In genomic region chr5:44401611-44402010, GRCh38 we compare ENCODE assay signal across 25 cellular contexts.
"Had no signal": no experiment of that assay in that cellular context is flagged by ENCODE, and none has a peak within 500 bp of the region (broad histone marks: within the 10 kb centered on the region; RNA-seq: fewer than 3 reads in every experiment).

No MANE protein-coding gene starts in this region.

- DNase-seq: stimulated activated CD4-positive, alpha-beta T cell treated with anti-CD3 and anti-CD28 coated beads, Interleukin-2, amount 100 ng/mL, for 48 hours; stimulated activated CD4-positive, alpha-beta T cell treated with anti-CD3 and anti-CD28 coated beads, Interleukin-4, amount 100 ng/mL, for 1 hour; stimulated activated CD4-positive, alpha-beta T cell treated with anti-CD3 and anti-CD28 coated beads, Interleukin-4, amount 100 ng/mL, for 24 hours; stimulated activated CD4-positive, alpha-beta T cell treated with anti-CD3 and anti-CD28 coated beads, Interleukin-4, amount 100 ng/mL, for 4 hours; stimulated activated CD8-positive, alpha-beta memory T cell treated with anti-CD3 and anti-CD28 coated beads, Interleukin-4, amount 100 ng/mL, for 48 hours; stimulated activated naive B cell treated with anti-CD40 and anti-IgM and Interleukin-4, amounts not matched to agents 10 μg/mL and 1 μg/mL and 100 μg/mL, for 72 hours; stimulated activated naive CD4-positive, alpha-beta T cell; stimulated activated naive CD4-positive, alpha-beta T cell treated with Interleukin-2 at 50 U/mL for 16 hours; stimulated activated naive CD8-positive, alpha-beta T cell treated with anti-CD3 and anti-CD28 coated beads, Interleukin-15, amount 100 ng/mL, for 72 hours; stimulated activated naive CD8-positive, alpha-beta T cell treated with anti-CD3 and anti-CD28 coated beads, Interleukin-15, Interleukin-2, amounts not matched to agents 100 U/mL and 50 U/mL, for 24 hours; stomach; substantia nigra; thyroid gland; tibial artery; transverse colon; trophoblast cell; upper lobe of left lung; upper lobe of right lung; uterus had no signal

- H3K4me3 ChIP-seq: stomach, suprapubic skin, thoracic aorta, thyroid gland, tibial artery, tibial nerve, transverse colon, upper lobe of left lung, upper lobe of right lung, uterus, vagina had no signal

- FAIRE-seq: urothelium cell line had no signal

- H3K27ac ChIP-seq: stomach, suprapubic skin, thoracic aorta, thyroid gland, tibial artery, tibial nerve, transverse colon, upper lobe of left lung, upper lobe of right lung, uterus, vagina had no signal

- H3K9me3 ChIP-seq: stomach, suprapubic skin, thoracic aorta, thyroid gland, tibial artery, tibial nerve, transverse colon, upper lobe of left lung, upper lobe of right lung, uterus, vagina had no signal

- H3K36me3 ChIP-seq: stomach, suprapubic skin, thoracic aorta, thyroid gland, tibial artery, tibial nerve, transverse colon, upper lobe of left lung, upper lobe of right lung, uterus, vagina had no signal

- H3K4me1 ChIP-seq: stomach, suprapubic skin, thyroid gland, tibial artery, tibial nerve, transverse colon, upper lobe of left lung, upper lobe of right lung, uterus had no signal

- ATAC-seq: stimulated activated memory B cell treated with anti-CD40 and anti-IgM and Interleukin-4, amounts not matched to agents 10 μg/mL and 1 μg/mL and 100 μg/mL, for 72 hours; stimulated activated naive B cell treated with anti-CD40 and anti-IgM and Interleukin-4, amounts not matched to agents 10 μg/mL and 1 μg/mL and 100 μg/mL, for 72 hours; stimulated activated naive CD8-positive, alpha-beta T cell treated with anti-CD3 and anti-CD28 coated beads, Interleukin-15, Interleukin-2, amounts not matched to agents 100 U/mL and 50 U/mL, for 24 hours; upper lobe of right lung had no signal

- H3K27me3 ChIP-seq: stomach, suprapubic skin, thyroid gland, tibial artery, tibial nerve, transverse colon, upper lobe of left lung, upper lobe of right lung, uterus, vagina had no signal
